ENCODE assay signal across 9 cellular contexts in genomic region chr14:23114669-23115491, GRCh38. TPM values are rescaled to one million over a fixed set of nuclear protein-coding genes. Genes with fewer than 3 reads are reported as not detected.
DNase-seq lines count a peak whose midpoint lies in the region; ATAC-seq, FAIRE-seq and TF ChIP-seq lines count a peak whose summit lies in the region.
"Had no signal": no experiment of that assay in that cellular context is flagged by ENCODE, and none has a peak within 500 bp of the region (broad histone marks: within the 10 kb centered on the region; RNA-seq: fewer than 3 reads in every experiment).

No MANE protein-coding gene starts in this region.

- H3K4me3 ChIP-seq in PC-9 (no peak overlapping the region), skeletal muscle cell (ENCODE audit: low read depth, low read length) (no peak overlapping the region)

- H3K4me1 ChIP-seq in PC-9 (replicated peaks; ENCODE audit: insufficient read depth) = peaks cover 41% of the 10 kb centered on the region
- H3K4me1 ChIP-seq: BE2C had no signal

- no peaks in the 10 kb centered on the region for H3K9me3 ChIP-seq in PC-9 (ENCODE audit: insufficient read depth, low read depth)

- H2AFZ ChIP-seq in PC-9 = no peak overlapping the region

- DNase-seq in NCI-H2107 treated with DMSO at 0.1 percent for 48 hours (lab: John Stamatoyannopoulos, UW; ENCODE audit: unreplicated experiment) (peak; percentile 13), NCI-H2107 (lab: John Stamatoyannopoulos, UW) (no peak), PC-9 (peak; percentile 62 to 92), epithelial cell of prostate (ENCODE audit: low read depth, low spot score) (peak; percentile 75), skeletal muscle cell (ENCODE audit: low read depth) (peak; percentile 95), D721Med (ENCODE audit: insufficient read length, low spot score) (no peak), HEK293T (ENCODE audit: extremely low spot score) (no peak)
- DNase-seq in stimulated activated naive CD8-positive, alpha-beta T cell treated with anti-CD3 and anti-CD28 coated beads, Interleukin-15, Interleukin-2, amounts not matched to agents 100 U/mL and 50 U/mL, for 24 hours = no peak
- DNase-seq: BE2C had no signal

- CTCF ChIA-PET in PC-9 (lab: Charles Lee) = no interaction called here
- CTCF ChIA-PET in HEK293T (lab: Yijun Ruan, JAX) = interaction anchor here (0.6 kb wide), 1 partner anchor 19 kb away, joined by 3 read pairs; no protein-coding TSS in a partner anchor

- intact Hi-C loops in PC-9 (cut with micrococcal nuclease; ENCODE audit: unreplicated experiment) = no loop called here

- H3K27ac ChIP-seq in PC-9 (peak overlapping the region; percentile 90), epithelial cell of prostate (peak overlapping the region; percentile 71)

- H4K20me1 ChIP-seq in PC-9 (ENCODE audit: insufficient read depth) = no peaks in the 10 kb centered on the region

- no peak for FAIRE-seq in D721Med (lab: Jason Lieb, UNC)

- H3K9me2 ChIP-seq in PC-9 (ENCODE audit: insufficient read depth) = no peaks in the 10 kb centered on the region

- TF ChIP-seq CTCF in PC-9 (conservative IDR thresholded peaks at IDR 0.05) (no peak), D721Med (IDR thresholded peaks at IDR 0.05; ENCODE audit: insufficient read depth, missing control alignments) (no peak)

- no peak for ATAC-seq in stimulated activated naive CD8-positive, alpha-beta T cell treated with anti-CD3 and anti-CD28 coated beads, Interleukin-15, Interleukin-2, amounts not matched to agents 100 U/mL and 50 U/mL, for 24 hours

- no peaks in the 10 kb centered on the region for H3K36me3 ChIP-seq in PC-9 (ENCODE audit: low read depth)
- H3K36me3 ChIP-seq: BE2C had no signal

- BruUV-seq in PC-9 (replicated peaks; lab: Mats Ljungman, UMichigan) = TSS peak; percentile 65

- POLR2A ChIA-PET in PC-9 (lab: Charles Lee; ENCODE audit: unreplicated experiment) = interaction anchor here (0.6 kb wide), 2 partner anchors 44 to 206 kb away, joined by 4 read pairs; no protein-coding TSS in a partner anchor
- POLR2A ChIA-PET in HEK293T (lab: Yijun Ruan, JAX) = interaction anchor here (4.0 kb wide), 1 partner anchor 20 kb away, joined by 20 read pairs; the partner anchor contains the start of genes ACIN1 and C14orf119

- H3K79me2 ChIP-seq in PC-9 (ENCODE audit: low read depth) = no peaks in the 10 kb centered on the region

- no peaks in the 10 kb centered on the region for H3K27me3 ChIP-seq in PC-9 (ENCODE audit: insufficient read depth, low read depth)

- peak overlapping the region; percentile 65 for H3K4me2 ChIP-seq in PC-9

- H3F3A ChIP-seq in PC-9 (ENCODE audit: insufficient read depth, low read depth) = peaks cover 18% of the 10 kb centered on the region; the same call in 1 of the 2 replicates

TF ChIP-seq in HEK293T, 16 proteins besides CTCF, POLR2A, EP300 and RAD21:
- TF ChIP-seq NFRKB (IDR thresholded peaks at IDR 0.05) (no peak), PKNOX1 (IDR thresholded peaks at IDR 0.05) (no peak)

RNA-seq across cellular contexts. Expression of gene CEBPE, which starts 4.2 kb away (rescaled TPM):
- total RNA-seq in PC-9 (2021) = not detected in 2 replicates

RNA-seq across cellular contexts. Expression of gene CIROP, which starts 10.1 kb away (rescaled TPM):
- not detected in 2 replicates for total RNA-seq in PC-9 (2021)

RNA-seq across cellular contexts. Expression of gene C14orf119, which starts 19.6 kb away (rescaled TPM):
- total RNA-seq in PC-9 (2021) = 26.8 and 46.5 TPM in 2 replicates

RNA-seq across cellular contexts. Expression of gene ACIN1, which starts 19.9 kb away (rescaled TPM):
- total RNA-seq in PC-9 (2021) = 113 and 171 TPM in 2 replicates

RNA-seq across cellular contexts. Expression of gene CDH24, which starts 57.6 kb away (rescaled TPM):
- total RNA-seq in PC-9 (2021) = 16.4 and 18.8 TPM in 2 replicates

Comparison
In these comparisons a context has a peak if more than half of its experiments do, and no peak if none do; other contexts are left out.
1. DNase-seq: peak in NCI-H2107 treated with DMSO at 0.1 percent for 48 hours (single experiment), PC-9 (2 of 2), epithelial cell of prostate (single experiment) and skeletal muscle cell (single experiment); none in NCI-H2107 (single experiment), D721Med (single experiment), HEK293T (single experiment) and stimulated activated naive CD8-positive, alpha-beta T cell treated with anti-CD3 and anti-CD28 coated beads, Interleukin-15, Interleukin-2, amounts not matched to agents 100 U/mL and 50 U/mL, for 24 hours (single experiment).